ENCODE assay signal across 32 cellular contexts in genomic region chr17:44757045-44757917, GRCh38. TPM values are rescaled to one million over a fixed set of nuclear protein-coding genes. Genes with fewer than 3 reads are reported as not detected.
DNase-seq lines count a peak whose midpoint lies in the region; ATAC-seq, FAIRE-seq and TF ChIP-seq lines count a peak whose summit lies in the region.
"Had no signal": no experiment of that assay in that cellular context is flagged by ENCODE, and none has a peak within 500 bp of the region (broad histone marks: within the 10 kb centered on the region; RNA-seq: fewer than 3 reads in every experiment).

No MANE protein-coding gene starts in this region.

- H3K4me2 ChIP-seq in HepG2 (ENCODE audit: low read depth, low read length) = no peak overlapping the region

- 87 to 90% methylated on average over 3 to 10 of the region's 10 CpGs for WGBS in endodermal cell (ENCODE audit: insufficient coverage in 1 of 2, insufficient read length in 1 of 2), 2 experiments
- WGBS in HepG2 (ENCODE audit: low lambda C conversion rate) = 36% methylated on average over 9 of the region's 10 CpGs

- H3K9me3 Mint-ChIP-seq in endodermal cell = no peaks in the 10 kb centered on the region
- H3K9me3 Mint-ChIP-seq: activated B cell treated with CpG ODN at 0.5 μM for 24 hours; CD8-positive, alpha-beta T cell; effector memory CD8-positive, alpha-beta T cell; memory B cell; stimulated activated naive CD8-positive, alpha-beta T cell treated with anti-CD3 and anti-CD28 coated beads, Interleukin-15, amount 100 ng/mL, for 72 hours had no signal

- H3K27ac Mint-ChIP-seq in endodermal cell = no peak overlapping the region
- H3K27ac Mint-ChIP-seq: activated B cell treated with CpG ODN at 0.5 μM for 24 hours; activated CD8-positive, alpha-beta memory T cell treated with anti-CD3 and anti-CD28 coated beads, Interleukin-2, amount 10 ng/mL, durations not matched to agents 7 days and 5 days; CD8-positive, alpha-beta T cell; effector memory CD8-positive, alpha-beta T cell; memory B cell had no signal

- no peaks in the 10 kb centered on the region for H4K20me1 ChIP-seq in HepG2 (ENCODE audit: insufficient read depth, low read length)

- TF ChIP-seq POLR2A in HepG2 (IDR thresholded peaks at IDR 0.05; ENCODE audit: insufficient read depth in 1 of 2, low read depth in 2 of 2, low read length in 2 of 2) = no peak

- H3K9me3 ChIP-seq in endodermal cell (ENCODE audit: control insufficient read depth, low read length) (no peaks in the 10 kb centered on the region), HepG2 (ENCODE audit: low read length) (no peaks in the 10 kb centered on the region)
- H3K9me3 ChIP-seq: A549, breast epithelium, colonic mucosa had no signal

- BruUV-seq in HepG2 (replicated peaks; lab: Mats Ljungman, UMichigan) = no TSS peak

- no peak for TF ChIP-seq RAD21 in HepG2 (CRISPR knock-in tag; IDR thresholded peaks at IDR 0.05)

- intact Hi-C loops in Right ventricle myocardium inferior (cut with DNase I) (no loop called here), cardiac septum (cut with DNase I) (no loop called here), HepG2 (cut with micrococcal nuclease; ENCODE audit: unreplicated experiment) (no loop called here)

- no peaks in the 10 kb centered on the region for H3K36me3 ChIP-seq in endodermal cell (ENCODE audit: control insufficient read depth, insufficient read depth, low read length)
- no peaks in the 10 kb centered on the region for H3K36me3 ChIP-seq in HepG2 (replicated peaks in 1 of 2; ENCODE audit: control insufficient read depth in 1 of 2, insufficient read depth in 2 of 2, low read length in 2 of 2)
- H3K36me3 ChIP-seq: breast epithelium, colonic mucosa had no signal

- DNase-seq in Right ventricle myocardium inferior (ENCODE audit: missing footprints) = peak; percentile 69
- no peak for DNase-seq in cardiac septum (ENCODE audit: low spot score)
- peak; percentile 51 for DNase-seq in endodermal cell
- no peak for DNase-seq in HepG2 (ENCODE audit: low spot score)
- DNase-seq in effector CD8-positive, alpha-beta T cell (lab: John Stamatoyannopoulos, UW) = no peak
- DNase-seq in hepatic stellate cell (ENCODE audit: low spot score) = no peak
- DNase-seq in H4 (ENCODE audit: low spot score) = no peak
- DNase-seq: activated B cell treated with CpG ODN at 0.5 μM for 24 hours; activated CD4-positive, alpha-beta T cell treated with anti-CD3 and anti-CD28 coated beads, Interleukin-2, amount 50 U/mL, for 1 hour; activated CD8-positive, alpha-beta memory T cell treated with anti-CD3 and anti-CD28 coated beads, Interleukin-2, amount 10 ng/mL, durations not matched to agents 7 days and 5 days; activated naive CD4-positive, alpha-beta T cell treated with Interleukin-2 at 50 U/mL for 16 hours; activated T-cell treated with anti-CD3 and anti-CD28 coated beads, Interleukin-2, amount 50 U/mL, for 48 hours; AML-193; amniotic stem cell; colonic mucosa; DMS153; effector memory CD8-positive, alpha-beta T cell; GF-D8; head of caudate nucleus; NCI-H1105; NCI-H1930; nucleus accumbens; SIG-M5; stimulated activated naive CD8-positive, alpha-beta T cell treated with anti-CD3 and anti-CD28 coated beads, Interleukin-15, amount 100 ng/mL, for 72 hours; SW 1271 had no signal

- H3K27ac ChIP-seq in endodermal cell (ENCODE audit: low read depth, low read length) (no peak overlapping the region), HepG2 (ENCODE audit: extremely low read length, insufficient read depth, low read length) (no peak overlapping the region)
- H3K27ac ChIP-seq: A549, breast epithelium, colonic mucosa had no signal

- in situ Hi-C loops in HepG2 (cut with HindIII; ENCODE audit: extremely low pct_ligation_motif_present, low pct_unique_long_range_greater_than_20kb) = no loop called here

- CTCF ChIA-PET in HepG2 (lab: Yijun Ruan, JAX; ENCODE audit: low intra/inter-chr PET ratio, low total read pairs) = no interaction called here

- no peak overlapping the region for H2AFZ ChIP-seq in HepG2 (ENCODE audit: low read length)

- FAIRE-seq in HepG2 (lab: Jason Lieb, UNC) = no peak
- FAIRE-seq: A549, GM19239 had no signal

- H3K9ac ChIP-seq in endodermal cell (ENCODE audit: extremely low read depth, low read length, poor library complexity, severe bottlenecking) = no peak overlapping the region
- H3K9ac ChIP-seq in HepG2 (ENCODE audit: insufficient read depth, low read depth, low read length) = no peak overlapping the region

- peaks cover 38% of the 10 kb centered on the region for H3K27me3 ChIP-seq in endodermal cell (ENCODE audit: control insufficient read depth, insufficient read depth, low read length, poor library complexity, severe bottlenecking)
- H3K27me3 ChIP-seq in HepG2 (ENCODE audit: control insufficient read depth in 1 of 2, insufficient read depth in 2 of 2, low read length in 2 of 2) = peaks cover 20 to 46% of the 10 kb centered on the region in 2 experiments

- POLR2A ChIA-PET in HepG2 (lab: Yijun Ruan, JAX) = interaction anchor here (1.2 kb wide), 1 partner anchor 18 kb away, joined by 5 read pairs; no protein-coding TSS in a partner anchor

- TF ChIP-seq CTCF in endodermal cell (conservative IDR thresholded peaks at IDR 0.05) (no peak), HepG2 (CRISPR knock-in tag; IDR thresholded peaks at IDR 0.05) (no peak)

- H3K27me3 Mint-ChIP-seq in endodermal cell (ENCODE audit: insufficient read depth) = peaks cover 61% of the 10 kb centered on the region

- peak; percentile 77 for ATAC-seq in Right ventricle myocardium inferior
- ATAC-seq in HepG2 = peak; percentile 2; the same call in 2 of the 3 replicates
- no peak for ATAC-seq in HG02938 (IDR thresholded peaks at IDR 0.05; ENCODE audit: unreplicated experiment)
- ATAC-seq: activated CD8-positive, alpha-beta memory T cell treated with anti-CD3 and anti-CD28 coated beads, Interleukin-2, amount 10 ng/mL, durations not matched to agents 7 days and 5 days; CD8-positive, alpha-beta T cell; effector memory CD8-positive, alpha-beta T cell; HCT116; stimulated activated naive CD8-positive, alpha-beta T cell treated with anti-CD3 and anti-CD28 coated beads, Interleukin-15, amount 100 ng/mL, for 72 hours had no signal

- H3K4me1 Mint-ChIP-seq in endodermal cell = no peaks in the 10 kb centered on the region
- H3K4me1 Mint-ChIP-seq: activated CD8-positive, alpha-beta memory T cell treated with anti-CD3 and anti-CD28 coated beads, Interleukin-2, amount 10 ng/mL, durations not matched to agents 7 days and 5 days; stimulated activated naive CD8-positive, alpha-beta T cell treated with anti-CD3 and anti-CD28 coated beads, Interleukin-15, amount 100 ng/mL, for 72 hours had no signal

- H3K36me3 Mint-ChIP-seq in endodermal cell (ENCODE audit: low read depth) = no peaks in the 10 kb centered on the region
- H3K36me3 Mint-ChIP-seq: activated CD8-positive, alpha-beta memory T cell treated with anti-CD3 and anti-CD28 coated beads, Interleukin-2, amount 10 ng/mL, durations not matched to agents 7 days and 5 days; CD8-positive, alpha-beta T cell had no signal

- H3K4me3 Mint-ChIP-seq in endodermal cell = no peak overlapping the region
- H3K4me3 Mint-ChIP-seq: activated CD8-positive, alpha-beta memory T cell treated with anti-CD3 and anti-CD28 coated beads, Interleukin-2, amount 10 ng/mL, durations not matched to agents 7 days and 5 days had no signal

- H3K79me2 ChIP-seq in HepG2 (ENCODE audit: insufficient read depth, low read length) = no peaks in the 10 kb centered on the region

- no peak for TF ChIP-seq EP300 in HepG2 (IDR thresholded peaks at IDR 0.05; ENCODE audit: low read depth in 2 of 2, low read length in 2 of 2)
- TF ChIP-seq EP300 in HepG2 (CRISPR knock-in tag; IDR thresholded peaks at IDR 0.05; ENCODE audit: borderline replicate concordance) = no peak

- H3K4me1 ChIP-seq in endodermal cell (ENCODE audit: control insufficient read depth, insufficient read depth, low read length) (peaks cover 4% of the 10 kb centered on the region), HepG2 (ENCODE audit: insufficient read depth, low read length) (peaks cover 26% of the 10 kb centered on the region)

- H3K4me3 ChIP-seq in endodermal cell (ENCODE audit: low read length) = no peak overlapping the region
- no peak overlapping the region for H3K4me3 ChIP-seq in HepG2 (replicated peaks in 1 of 3; ENCODE audit: insufficient read depth in 1 of 3, low read depth in 2 of 3, low read length in 3 of 3)
- H3K4me3 ChIP-seq: breast epithelium, colonic mucosa had no signal

RNA-seq across cellular contexts. Expression of gene ADAM11, which starts 1.5 kb away (rescaled TPM):
- total RNA-seq in Right ventricle myocardium inferior = 20.0 TPM
- total RNA-seq in cardiac septum = 1.00 TPM
- total RNA-seq in endodermal cell = 1 to 10 TPM; 1.9 to 3.5 TPM
- 3.9 TPM for polyA plus RNA-seq in endodermal cell (2013, experiment 1 of 2)
- polyA plus RNA-seq in endodermal cell (2013, experiment 2 of 2) = 3.6 TPM
- total RNA-seq in HepG2 (2016; rRNA removed; fragmentation: Illumina TruSeq; extraction: Trizol) = 0.44 and 0.91 TPM in 2 replicates
- 0.18 and 0.40 TPM in 2 replicates for total RNA-seq in HepG2 (2016; cell fraction: cytosol; rRNA removed; fragmentation: Illumina TruSeq; extraction: Trizol; ENCODE audit: low read depth)
- 0.40 and 0.76 TPM in 2 replicates for total RNA-seq in HepG2 (2016; cell fraction: insoluble cytoplasmic fraction; rRNA removed; fragmentation: Illumina TruSeq; extraction: Trizol)
- total RNA-seq in HepG2 (2016; cell fraction: membrane; rRNA removed; fragmentation: Illumina TruSeq; extraction: Trizol) = 0.59 TPM in 2 replicates
- total RNA-seq in HepG2 (2016; cell fraction: nucleus; rRNA removed; fragmentation: Illumina TruSeq; extraction: Trizol) = 1.4 and 1.8 TPM in 2 replicates
- 0.33 and 0.38 TPM in 2 replicates for polyA plus RNA-seq in HepG2 (2011; rRNA removed)
- polyA plus RNA-seq in HepG2 (2011; cell fraction: cytosol; rRNA removed) = 0.09 and 0.34 TPM in 2 replicates
- 2.0 and 2.2 TPM in 2 replicates for polyA plus RNA-seq in HepG2 (2011; cell fraction: nucleus; rRNA removed)
- polyA plus RNA-seq in HepG2 (2012) = 0.19 and 0.40 TPM in 2 replicates
- 0.17 and 0.23 TPM in 2 replicates for polyA plus RNA-seq in HepG2 (2016; cell fraction: cytosol; fragmentation: Illumina TruSeq; extraction: Trizol; ENCODE audit: low read depth)
- 0.50 and 0.58 TPM in 2 replicates for polyA plus RNA-seq in HepG2 (2016; cell fraction: insoluble cytoplasmic fraction; fragmentation: Illumina TruSeq; extraction: Trizol; ENCODE audit: low read depth)
- 0.31 and 0.34 TPM in 2 replicates for polyA plus RNA-seq in HepG2 (2016; cell fraction: membrane; fragmentation: Illumina TruSeq; extraction: Trizol; ENCODE audit: low read depth)
- polyA plus RNA-seq in HepG2 (2016; cell fraction: nucleus; fragmentation: Illumina TruSeq; extraction: Trizol; ENCODE audit: insufficient read depth, low read depth) = 2.2 and 3.0 TPM in 2 replicates
- 2.1 and 2.5 TPM in 2 replicates for polyA minus RNA-seq in HepG2 (2011; rRNA and poly(A)+ RNA removed; ENCODE audit: low replicate concordance)
- 0.18 and 0.69 TPM in 2 replicates for polyA minus RNA-seq in HepG2 (2011; cell fraction: cytosol; rRNA and poly(A)+ RNA removed)
- 0.87 and 0.90 TPM in 2 replicates for polyA minus RNA-seq in HepG2 (2011; cell fraction: nucleus; rRNA and poly(A)+ RNA removed)
- total RNA-seq in H4 (2014; rRNA removed; shearing (Covaris generic)) = 1.4 and 2.3 TPM in 2 replicates

RNA-seq across cellular contexts. Expression of gene DBF4B, which starts 48.8 kb away (rescaled TPM):
- 3.8 TPM for total RNA-seq in Right ventricle myocardium inferior
- total RNA-seq in cardiac septum = 5.9 TPM
- 10 to 100 TPM; 31.1 to 44.9 TPM for total RNA-seq in endodermal cell
- 30.5 TPM for polyA plus RNA-seq in endodermal cell (2013, experiment 1 of 2)
- 26.6 TPM for polyA plus RNA-seq in endodermal cell (2013, experiment 2 of 2)
- total RNA-seq in HepG2 (2016; rRNA removed; fragmentation: Illumina TruSeq; extraction: Trizol) = 9.0 and 11.7 TPM in 2 replicates
- total RNA-seq in HepG2 (2016; cell fraction: cytosol; rRNA removed; fragmentation: Illumina TruSeq; extraction: Trizol; ENCODE audit: low read depth) = 5.1 and 7.1 TPM in 2 replicates
- total RNA-seq in HepG2 (2016; cell fraction: insoluble cytoplasmic fraction; rRNA removed; fragmentation: Illumina TruSeq; extraction: Trizol) = 9.2 and 10.4 TPM in 2 replicates
- total RNA-seq in HepG2 (2016; cell fraction: membrane; rRNA removed; fragmentation: Illumina TruSeq; extraction: Trizol) = 8.6 TPM in 2 replicates
- 14.4 and 16.1 TPM in 2 replicates for total RNA-seq in HepG2 (2016; cell fraction: nucleus; rRNA removed; fragmentation: Illumina TruSeq; extraction: Trizol)
- 11.0 and 13.2 TPM in 2 replicates for polyA plus RNA-seq in HepG2 (2011; rRNA removed)
- 3.7 and 6.3 TPM in 2 replicates for polyA plus RNA-seq in HepG2 (2011; cell fraction: cytosol; rRNA removed)
- polyA plus RNA-seq in HepG2 (2011; cell fraction: nucleus; rRNA removed) = 26.1 and 32.6 TPM in 2 replicates
- polyA plus RNA-seq in HepG2 (2012) = 5.8 and 8.4 TPM in 2 replicates
- 1.6 and 1.7 TPM in 2 replicates for polyA plus RNA-seq in HepG2 (2016; cell fraction: cytosol; fragmentation: Illumina TruSeq; extraction: Trizol; ENCODE audit: low read depth)
- 10.5 and 12.2 TPM in 2 replicates for polyA plus RNA-seq in HepG2 (2016; cell fraction: insoluble cytoplasmic fraction; fragmentation: Illumina TruSeq; extraction: Trizol; ENCODE audit: low read depth)
- 6.2 and 6.4 TPM in 2 replicates for polyA plus RNA-seq in HepG2 (2016; cell fraction: membrane; fragmentation: Illumina TruSeq; extraction: Trizol; ENCODE audit: low read depth)
- polyA plus RNA-seq in HepG2 (2016; cell fraction: nucleus; fragmentation: Illumina TruSeq; extraction: Trizol; ENCODE audit: insufficient read depth, low read depth) = 45.6 and 45.7 TPM in 2 replicates
- 14.4 and 29.8 TPM in 2 replicates for polyA minus RNA-seq in HepG2 (2011; rRNA and poly(A)+ RNA removed; ENCODE audit: low replicate concordance)
- polyA minus RNA-seq in HepG2 (2011; cell fraction: cytosol; rRNA and poly(A)+ RNA removed) = 2.5 and 3.0 TPM in 2 replicates
- polyA minus RNA-seq in HepG2 (2011; cell fraction: nucleus; rRNA and poly(A)+ RNA removed) = 8.5 and 9.8 TPM in 2 replicates
- 8.7 and 9.2 TPM in 2 replicates for total RNA-seq in H4 (2014; rRNA removed; shearing (Covaris generic))

Comparison
In these comparisons a context has a peak if more than half of its experiments do, and no peak if none do; other contexts are left out.
1. DNase-seq: peak in Right ventricle myocardium inferior (single experiment) and endodermal cell (single experiment); none in cardiac septum (single experiment), HepG2 (single experiment), effector CD8-positive, alpha-beta T cell (single experiment), hepatic stellate cell (single experiment) and H4 (single experiment).